8 cellular contexts compared by ENCODE assay signal in the genomic region with DNA sequence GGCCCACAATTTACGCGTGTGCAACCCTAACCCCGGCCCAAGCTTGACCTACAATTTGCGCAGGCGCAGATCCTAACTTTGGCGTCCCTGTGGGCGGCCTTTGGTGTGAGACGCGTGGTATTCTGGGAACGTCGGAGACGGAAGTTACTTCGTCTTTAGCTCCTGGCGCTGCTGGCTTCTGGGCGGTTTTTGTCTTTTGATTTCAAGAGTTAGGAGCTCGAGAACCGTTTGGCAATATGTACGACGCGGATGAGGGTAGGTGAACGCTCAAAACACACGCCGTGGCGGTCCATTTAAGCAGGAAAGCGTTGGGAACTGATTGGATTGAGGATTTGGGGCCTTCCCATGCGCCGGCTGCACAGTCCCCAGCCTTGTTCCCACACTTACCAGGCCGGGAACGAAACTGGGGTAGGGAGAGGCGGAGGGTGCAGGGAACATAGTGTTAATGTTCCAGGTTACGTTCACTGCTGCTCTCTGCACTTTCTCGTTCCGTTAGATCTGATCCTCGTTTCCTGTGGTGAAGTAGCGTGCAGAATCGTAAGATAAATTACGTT. TPM values are rescaled to one million over a fixed set of nuclear protein-coding genes. Genes with fewer than 3 reads are reported as not detected.
A peak's percentile ranks its signal among the peaks of the same experiment; 100 is the strongest.
DNase-seq lines count a peak whose midpoint lies in the region; ATAC-seq and TF ChIP-seq lines count a peak whose summit lies in the region.

A gene (plus strand): TSS at position 147 of the 554 bp plus-strand sequence. CDS start 90 bp downstream, at position 237.

- H3K36me3 ChIP-seq in heart left ventricle (peaks cover 0 to 12% (median 8%) of the 10 kb centered on the region in 9 donors), upper lobe of right lung (peaks cover 5% of the 10 kb centered on the region)

- H3K27ac Mint-ChIP-seq in T-cell = peak within 1 kb of the TSS; percentile 98

- H3K27me3 Mint-ChIP-seq in T-cell = no peaks in the 10 kb centered on the region

- peaks cover 0 to under 1% (median 0%) of the 10 kb centered on the region in 3 donors for H3K9me3 Mint-ChIP-seq in T-cell

- H3K4me3 ChIP-seq in GM12875 (ENCODE audit: low read depth, low read length) = peak within 1 kb of the TSS; percentile 95
- peak within 1 kb of the TSS; percentile 74 to 97 (median 93) for H3K4me3 ChIP-seq in heart left ventricle
- peak within 1 kb of the TSS; percentile 86 for H3K4me3 ChIP-seq in upper lobe of right lung

- TF ChIP-seq CTCF in GM12875 (IDR thresholded peaks at IDR 0.05; ENCODE audit: borderline replicate concordance, insufficient read depth, low read depth, low read length) = no peak
- TF ChIP-seq CTCF in heart left ventricle (IDR thresholded peaks at IDR 0.05) = no peak
- TF ChIP-seq CTCF in upper lobe of right lung (IDR thresholded peaks at IDR 0.05) = no peak

- WGBS in adipose tissue, 3 donors = 0% methylated on average over 37 of the region's 37 CpGs
- 0 to 1% (median 0%) methylated on average over 33 to 37 of the region's 37 CpGs for WGBS in heart left ventricle, 4 donors

- POLR2A ChIA-PET in T-cell (lab: Charles Lee) = interaction anchor here (0.5 to 2.9 kb wide), 10 partner anchors 12 to 591 kb away, joined by 3 to 26 read pairs (median 5); a partner anchor contains a TSS

- peak; percentile 56 for ATAC-seq in HG02763 (IDR thresholded peaks at IDR 0.05; ENCODE audit: unreplicated experiment)
- ATAC-seq in T-cell (replicated peaks in 1 of 4) = peak; percentile 42 to 51 (median 45)
- ATAC-seq in heart left ventricle = peak; percentile 87 to 92 (median 90)
- ATAC-seq in upper lobe of right lung = peak; percentile 88

- peaks cover 0 to 4% (median 0%) of the 10 kb centered on the region in 12 donors for H3K9me3 ChIP-seq in heart left ventricle
- no peaks in the 10 kb centered on the region for H3K9me3 ChIP-seq in upper lobe of right lung

- peaks cover 21% of the 10 kb centered on the region for H3K36me3 Mint-ChIP-seq in T-cell

- CTCF ChIA-PET in T-cell (lab: Charles Lee) = interaction anchor here (0.5 to 2.0 kb wide), 12 partner anchors 10 to 1082 kb away, joined by 3 to 8 read pairs (median 3); a partner anchor contains a TSS

- H3K4me3 Mint-ChIP-seq in T-cell = peak within 1 kb of the TSS; percentile 100

- H3K27ac ChIP-seq in adipose tissue (ENCODE audit: low read depth, low read length) = peak within 1 kb of the TSS; percentile 88
- peak within 1 kb of the TSS; percentile 72 to 97 (median 86) for H3K27ac ChIP-seq in heart left ventricle
- H3K27ac ChIP-seq in upper lobe of right lung = peak within 1 kb of the TSS; percentile 79

- H3K27me3 ChIP-seq in heart left ventricle (no peaks in the 10 kb centered on the region), upper lobe of right lung (no peaks in the 10 kb centered on the region)

- intact Hi-C loops in heart left ventricle (cut with DNase I) (loop anchor here in 8 of 10 donors (2.0 to 10.0 kb wide), 4 partner anchors 16 to 133 kb away; a partner anchor contains a TSS), posterior vena cava (cut with DNase I) (no loop called here), upper lobe of right lung (cut with DNase I) (no loop called here)

- peak in 1 of 2 donors; percentile 78 for TF ChIP-seq POLR2A in heart left ventricle (IDR thresholded peaks at IDR 0.05)

- peaks cover 66 to 72% (median 69%) of the 10 kb centered on the region in 3 donors for H3K4me1 Mint-ChIP-seq in T-cell

- peaks cover 5 to 75% (median 56%) of the 10 kb centered on the region in 12 donors for H3K4me1 ChIP-seq in heart left ventricle
- peaks cover 48% of the 10 kb centered on the region for H3K4me1 ChIP-seq in upper lobe of right lung

- DNase-seq in NCI-H1417 treated with DMSO at 0.1 percent for 48 hours (lab: John Stamatoyannopoulos, UW) (peak; percentile 58), T-cell (peak; percentile 53 to 82 (median 68)), heart left ventricle (peak; percentile 94 to 98 (median 97)), posterior vena cava (ENCODE audit: low spot score) (peak; percentile 98), upper lobe of right lung (peak; percentile 96)

RNA-seq across cellular contexts. Expression of the gene that starts here (rescaled TPM):
- total RNA-seq in T-cell (100 to 1,000 TPM in 3 of 5 donors, 10 to 100 TPM in 2; 79.4 to 112 (median 106) TPM), heart left ventricle (10 to 100 TPM; 63.6 to 87.0 (median 75.0) TPM), posterior vena cava (10 to 100 TPM; 60.2 to 68.4 TPM), upper lobe of right lung (65.8 TPM)
- polyA plus RNA-seq in adipose tissue (10 to 100 TPM; 18.7 to 33.5 (median 28.8) TPM), heart left ventricle (10 to 100 TPM; 19.4 to 54.6 TPM)

Comparison
In these comparisons a context has a peak if more than half of its experiments do, and no peak if none do; other contexts are left out.
1. Peak in every context shown above with its lines: DNase-seq, ATAC-seq, H3K4me3 ChIP-seq and H3K27ac ChIP-seq.
2. intact Hi-C loops: an anchor here in heart left ventricle (2.0 to 10.0 kb wide); none called in posterior vena cava and upper lobe of right lung.